In the genomic region with DNA sequence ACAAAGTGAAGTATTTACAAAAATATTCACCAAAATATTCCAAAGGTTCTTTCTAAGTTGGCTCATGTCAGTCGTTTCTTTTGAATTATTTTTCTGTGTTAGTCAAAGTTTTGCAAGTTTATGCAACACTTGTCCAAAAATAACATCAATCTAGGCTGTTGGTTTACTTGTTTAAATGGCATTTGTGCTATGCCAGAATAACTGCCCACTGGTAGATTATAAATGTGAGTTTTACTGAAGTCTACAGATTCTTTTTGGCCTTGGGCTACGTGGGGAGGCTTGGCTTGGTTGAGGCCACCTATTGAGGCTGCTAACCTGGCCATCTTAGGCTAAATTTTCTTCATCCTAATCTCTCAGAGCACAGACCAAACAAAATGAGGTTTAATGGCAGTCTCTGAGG, we compare ENCODE assay signal across 2 cellular contexts.
TF ChIP-seq lines count a peak whose summit lies in the region.

No MANE protein-coding gene starts in this region.

TF ChIP-seq in SK-N-SH, 30 proteins besides CTCF, POLR2A, EP300 and RAD21 (continued from another document):
- no peak for TF ChIP-seq REST (IDR thresholded peaks at IDR 0.05; ENCODE audit: low read depth, low read length)
- no peak for TF ChIP-seq RXRA (IDR thresholded peaks at IDR 0.05; ENCODE audit: borderline replicate concordance, low read depth)
- no peak for TF ChIP-seq NRF1 (IDR thresholded peaks at IDR 0.05; ENCODE audit: low read depth, low read length)
- TF ChIP-seq, protein P1, sequence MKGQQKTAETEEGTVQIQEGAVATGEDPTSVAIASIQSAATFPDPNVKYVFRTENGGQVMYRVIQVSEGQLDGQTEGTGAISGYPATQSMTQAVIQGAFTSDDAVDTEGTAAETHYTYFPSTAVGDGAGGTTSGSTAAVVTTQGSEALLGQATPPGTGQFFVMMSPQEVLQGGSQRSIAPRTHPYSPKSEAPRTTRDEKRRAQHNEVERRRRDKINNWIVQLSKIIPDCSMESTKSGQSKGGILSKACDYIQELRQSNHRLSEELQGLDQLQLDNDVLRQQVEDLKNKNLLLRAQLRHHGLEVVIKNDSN (IDR thresholded peaks at IDR 0.05; ENCODE audit: borderline replicate concordance, low read depth) = no peak
- TF ChIP-seq POLR2AphosphoS5 (IDR thresholded peaks at IDR 0.05; ENCODE audit: low read depth, low read length) = no peak
- no peak for TF ChIP-seq FOSL2 (IDR thresholded peaks at IDR 0.05; ENCODE audit: borderline replicate concordance, low read depth)
- TF ChIP-seq SMC3 (IDR thresholded peaks at IDR 0.05; ENCODE audit: low read depth, low read length) = no peak
- no peak for TF ChIP-seq MAX (IDR thresholded peaks at IDR 0.05; ENCODE audit: low read depth)
- TF ChIP-seq GATA2 (CRISPR knock-in tag; IDR thresholded peaks at IDR 0.05) = no peak

TF ChIP-seq in SK-N-SH treated with all-trans-retinoic acid at 6 μM for 48 hours, 23 proteins besides CTCF, POLR2A, EP300 and RAD21 (continued from another document):
- TF ChIP-seq CSRNP3 (CRISPR knock-in tag; IDR thresholded peaks at IDR 0.05) = no peak
